Comparison of ENCODE assay signal across 1 cellular context in genomic region chr18:24603151-24603550, GRCh38.
TF ChIP-seq lines count a peak whose summit lies in the region.

No MANE protein-coding gene starts in this region.

TF ChIP-seq in H1, 55 proteins besides CTCF, POLR2A, EP300 and RAD21 (continued from another document):
- TF ChIP-seq CHD7 (IDR thresholded peaks at IDR 0.05; ENCODE audit: insufficient replicate concordance, low read length), result no peak
- no peak for TF ChIP-seq RNF2 (IDR thresholded peaks at IDR 0.05; ENCODE audit: borderline replicate concordance, low read depth, low read length, missing control alignments, poor library complexity, severe bottlenecking)
- no peak for TF ChIP-seq JUND (IDR thresholded peaks at IDR 0.05; ENCODE audit: low read length)
- no peak for TF ChIP-seq CEBPB (IDR thresholded peaks at IDR 0.05; ENCODE audit: low read depth, low read length)
- TF ChIP-seq EGR1 (IDR thresholded peaks at IDR 0.05; ENCODE audit: borderline replicate concordance, low read depth, low read length), result no peak
